In the genomic region with DNA sequence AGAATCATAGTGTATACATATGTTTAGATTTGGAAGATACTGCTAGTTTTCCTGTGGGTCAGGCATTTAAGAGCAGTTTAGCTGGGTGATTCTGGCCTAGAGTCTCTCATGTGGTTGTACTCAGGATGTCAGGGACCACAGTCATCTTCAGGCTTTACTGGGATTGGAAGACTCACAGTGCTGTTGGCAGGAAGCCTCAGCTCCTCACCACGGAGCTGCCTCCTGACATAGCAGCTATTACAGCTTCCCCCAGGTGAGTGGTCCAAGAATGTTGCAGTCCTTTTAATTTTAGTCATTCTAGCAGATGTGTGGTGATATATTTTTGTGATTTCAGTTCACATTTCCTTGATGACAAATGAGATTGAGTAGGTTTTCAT, we compare ENCODE assay signal across 10 cellular contexts. TPM values are rescaled to one million over a fixed set of nuclear protein-coding genes. Genes with fewer than 3 reads are reported as not detected.
DNase-seq lines count a peak whose midpoint lies in the region; ATAC-seq and TF ChIP-seq lines count a peak whose summit lies in the region.
"Had no signal": no experiment of that assay in that cellular context is flagged by ENCODE, and none has a peak within 500 bp of the region (broad histone marks: within the 10 kb centered on the region; RNA-seq: fewer than 3 reads in every experiment).

No MANE protein-coding gene starts in this region.

- DNase-seq in EH (ENCODE audit: low read depth), result peak; percentile 66
- peak; percentile 38 for DNase-seq in activated T-helper 2 cell treated with anti-CD3 and anti-CD28 coated beads, Interferon-gamma antibody, Interleukin-2, Interleukin-4, amounts not matched to agents 10 μg/mL and 5 μg/mL and 100 μg/mL, durations not matched to agents 14 hours and 24 hours and 36 hours (ENCODE audit: low spot score)
- DNase-seq in mesenchymal stem cell, result peak; percentile 34
- no peak for DNase-seq in A673 (ENCODE audit: low spot score)
- no peak for DNase-seq in HUDEP-2 (lab: John Stamatoyannopoulos, UW; ENCODE audit: unreplicated experiment in 76 of 76)
- no peak for DNase-seq in gastrocnemius medialis

- H3K27ac ChIP-seq in mesenchymal stem cell (ENCODE audit: low read length, poor library complexity, severe bottlenecking), result no peak overlapping the region
- H3K27ac ChIP-seq in A673 (ENCODE audit: low read depth, low read length, poor library complexity, severe bottlenecking), result no peak overlapping the region
- H3K27ac ChIP-seq in gastrocnemius medialis, result no peak overlapping the region
- H3K27ac ChIP-seq: VCaP had no signal

- no TSS peak for BruUV-seq in A673 (replicated peaks; lab: Mats Ljungman, UMichigan)

- H2AK5ac ChIP-seq in mesenchymal stem cell (ENCODE audit: low read length, severe bottlenecking), result no peak overlapping the region

- CTCF ChIA-PET in A673 (lab: Charles Lee), result interaction anchor here (0.9 kb wide), 1 partner anchor 9 kb away, joined by 6 read pairs; no protein-coding TSS in a partner anchor

- H3K4me3 ChIP-seq in mesenchymal stem cell (ENCODE audit: insufficient read depth in 1 of 2, low read depth in 1 of 2, low read length in 2 of 2) (no peak overlapping the region), A673 (ENCODE audit: low read depth, low read length, poor library complexity, severe bottlenecking) (no peak overlapping the region), gastrocnemius medialis (no peak overlapping the region)

- no peak overlapping the region for H3K18ac ChIP-seq in mesenchymal stem cell (ENCODE audit: low read depth in 1 of 2, low read length in 2 of 2)

- peak overlapping the region; percentile 87 for H3K27ac Mint-ChIP-seq in activated T-helper 2 cell treated with anti-CD3 and anti-CD28 coated beads, Interferon-gamma antibody, Interleukin-2, Interleukin-4, amounts not matched to agents 10 μg/mL and 5 μg/mL and 100 μg/mL, durations not matched to agents 14 hours and 24 hours and 36 hours

- no peak overlapping the region for H4K91ac ChIP-seq in mesenchymal stem cell (ENCODE audit: low read length)

- H3K9me3 ChIP-seq in mesenchymal stem cell (ENCODE audit: control insufficient read depth, low read length) (peaks cover 5% of the 10 kb centered on the region), A673 (ENCODE audit: low read depth, low read length, poor library complexity, severe bottlenecking) (no peaks in the 10 kb centered on the region), gastrocnemius medialis (no peaks in the 10 kb centered on the region)

- H3K79me1 ChIP-seq in mesenchymal stem cell (replicated peaks; ENCODE audit: low read length, poor library complexity, severe bottlenecking), result peaks cover 38% of the 10 kb centered on the region

- peak overlapping the region; percentile 11 for H3K4me3 Mint-ChIP-seq in activated T-helper 2 cell treated with anti-CD3 and anti-CD28 coated beads, Interferon-gamma antibody, Interleukin-2, Interleukin-4, amounts not matched to agents 10 μg/mL and 5 μg/mL and 100 μg/mL, durations not matched to agents 14 hours and 24 hours and 36 hours (ENCODE audit: low read depth)

- POLR2A ChIA-PET in A673 (lab: Charles Lee; ENCODE audit: low non-redundant PET), result no interaction called here

- H3K4me1 Mint-ChIP-seq in activated T-helper 2 cell treated with anti-CD3 and anti-CD28 coated beads, Interferon-gamma antibody, Interleukin-2, Interleukin-4, amounts not matched to agents 10 μg/mL and 5 μg/mL and 100 μg/mL, durations not matched to agents 14 hours and 24 hours and 36 hours (ENCODE audit: low read depth), result peaks cover 83% of the 10 kb centered on the region

- H3K9me3 Mint-ChIP-seq in activated T-helper 2 cell treated with anti-CD3 and anti-CD28 coated beads, Interferon-gamma antibody, Interleukin-2, Interleukin-4, amounts not matched to agents 10 μg/mL and 5 μg/mL and 100 μg/mL, durations not matched to agents 14 hours and 24 hours and 36 hours, result peaks cover 16% of the 10 kb centered on the region

- H4K8ac ChIP-seq in mesenchymal stem cell (ENCODE audit: low read length), result no peak overlapping the region

- WGBS in mesenchymal stem cell, result 64% methylated on average over 1 of the region's 1 CpG

- H2BK5ac ChIP-seq in mesenchymal stem cell (ENCODE audit: low read depth, low read length, poor library complexity, severe bottlenecking), result no peak overlapping the region

- H3K14ac ChIP-seq in mesenchymal stem cell (ENCODE audit: low read length in 2 of 2), result no peak overlapping the region

- H3K36me3 ChIP-seq in mesenchymal stem cell (ENCODE audit: control insufficient read depth in 1 of 2, insufficient read depth in 2 of 2, low read depth in 1 of 2, low read length in 2 of 2) (peaks cover 0 to 8% of the 10 kb centered on the region in 2 experiments), A673 (ENCODE audit: insufficient read depth, low read length, poor library complexity, severe bottlenecking) (no peaks in the 10 kb centered on the region), gastrocnemius medialis (no peaks in the 10 kb centered on the region)

- no peaks in the 10 kb centered on the region for H3K27me3 Mint-ChIP-seq in activated T-helper 2 cell treated with anti-CD3 and anti-CD28 coated beads, Interferon-gamma antibody, Interleukin-2, Interleukin-4, amounts not matched to agents 10 μg/mL and 5 μg/mL and 100 μg/mL, durations not matched to agents 14 hours and 24 hours and 36 hours (ENCODE audit: low read depth)

- no peak overlapping the region for H3K23ac ChIP-seq in mesenchymal stem cell (ENCODE audit: low read length in 2 of 2)

- TF ChIP-seq CTCF in A673 (conservative IDR thresholded peaks at IDR 0.05; ENCODE audit: low read depth, low read length) (no peak), gastrocnemius medialis (IDR thresholded peaks at IDR 0.05 in 4 of 5, conservative IDR thresholded peaks at IDR 0.05 in 1 of 5) (no peak)

- H3K27me3 ChIP-seq in mesenchymal stem cell (ENCODE audit: control insufficient read depth in 1 of 2, insufficient read depth in 1 of 2, low read length in 2 of 2) (no peaks in the 10 kb centered on the region), A673 (replicated peaks; ENCODE audit: insufficient read depth, low read depth, low read length, poor library complexity) (no peaks in the 10 kb centered on the region), gastrocnemius medialis (no peaks in the 10 kb centered on the region)

- peak; percentile 60 for ATAC-seq in HG02610 (IDR thresholded peaks at IDR 0.05; ENCODE audit: unreplicated experiment)
- no peak for ATAC-seq in gastrocnemius medialis
- ATAC-seq in GM21360 (IDR thresholded peaks at IDR 0.05; ENCODE audit: unreplicated experiment), result no peak

- H3K4me2 ChIP-seq in mesenchymal stem cell (ENCODE audit: low read length, poor library complexity, severe bottlenecking), result no peak overlapping the region

- no peak overlapping the region for H3K9ac ChIP-seq in mesenchymal stem cell (ENCODE audit: low read length)

- in situ Hi-C loops in gastrocnemius medialis (cut with MboI; ENCODE audit: low sequenced_read_pairs in 4 of 4), result no loop called here

- H3K4ac ChIP-seq in mesenchymal stem cell (ENCODE audit: low read depth in 1 of 2, low read length in 2 of 2), result no peak overlapping the region

- no peak overlapping the region for H2BK120ac ChIP-seq in mesenchymal stem cell (ENCODE audit: low read depth, low read length)

- peaks cover 84% of the 10 kb centered on the region for H3K36me3 Mint-ChIP-seq in activated T-helper 2 cell treated with anti-CD3 and anti-CD28 coated beads, Interferon-gamma antibody, Interleukin-2, Interleukin-4, amounts not matched to agents 10 μg/mL and 5 μg/mL and 100 μg/mL, durations not matched to agents 14 hours and 24 hours and 36 hours (ENCODE audit: low read depth)

- no peak overlapping the region for H2BK15ac ChIP-seq in mesenchymal stem cell (ENCODE audit: low read depth, poor library complexity, severe bottlenecking)

- no peak for TF ChIP-seq POLR2A in gastrocnemius medialis (IDR thresholded peaks at IDR 0.05)

- H2AFZ ChIP-seq in mesenchymal stem cell (ENCODE audit: low read depth, low read length), result no peak overlapping the region

- intact Hi-C loops in activated T-helper 2 cell treated with anti-CD3 and anti-CD28 coated beads, Interferon-gamma antibody, Interleukin-2, Interleukin-4, amounts not matched to agents 10 μg/mL and 5 μg/mL and 100 μg/mL, durations not matched to agents 14 hours and 24 hours and 36 hours (cut with micrococcal nuclease), result loop anchor here (2.0 to 5.0 kb wide), 3 partner anchors 14 to 48 kb away; no protein-coding TSS in a partner anchor
- intact Hi-C loops in A673 (cut with micrococcal nuclease; ENCODE audit: unreplicated experiment) (no loop called here), gastrocnemius medialis (cut with DNase I; ENCODE audit: low total_unique reads) (loop anchor here (10.0 kb wide), 1 partner anchor 90 kb away; no protein-coding TSS in a partner anchor)

- H3K4me1 ChIP-seq in mesenchymal stem cell (ENCODE audit: control insufficient read depth, insufficient read depth, low read depth, low read length), result no peaks in the 10 kb centered on the region
- H3K4me1 ChIP-seq in A673 (ENCODE audit: insufficient read depth, low read length, poor library complexity, severe bottlenecking), result no peaks in the 10 kb centered on the region
- peaks cover 13 to 34% of the 10 kb centered on the region in 2 donors for H3K4me1 ChIP-seq in gastrocnemius medialis

- no peak overlapping the region for H2BK12ac ChIP-seq in mesenchymal stem cell (ENCODE audit: low read length in 2 of 2)

RNA-seq across cellular contexts. Expression of a gene that starts 16.9 kb away (rescaled TPM):
- 7.4 and 8.4 TPM in 2 replicates for total RNA-seq in activated T-helper 2 cell treated with anti-CD3 and anti-CD28 coated beads, Interferon-gamma antibody, Interleukin-2, Interleukin-4, amounts not matched to agents 10 μg/mL and 5 μg/mL and 100 μg/mL, durations not matched to agents 14 hours and 24 hours and 36 hours
- polyA plus RNA-seq in mesenchymal stem cell (2013, experiment 1 of 2), result 0.03 TPM
- not detected for polyA plus RNA-seq in mesenchymal stem cell (2013, experiment 2 of 2)
- total RNA-seq in A673 (2021) (not detected in 2 replicates), gastrocnemius medialis (not detected)
- total RNA-seq: epithelial cell of proximal tubule had no signal

RNA-seq across cellular contexts. Expression of a gene that starts 32.1 kb away (rescaled TPM):
- total RNA-seq in activated T-helper 2 cell treated with anti-CD3 and anti-CD28 coated beads, Interferon-gamma antibody, Interleukin-2, Interleukin-4, amounts not matched to agents 10 μg/mL and 5 μg/mL and 100 μg/mL, durations not matched to agents 14 hours and 24 hours and 36 hours, result 143 and 147 TPM in 2 replicates
- polyA plus RNA-seq in mesenchymal stem cell (2013, experiment 1 of 2), result 8.4 TPM
- 8.1 TPM for polyA plus RNA-seq in mesenchymal stem cell (2013, experiment 2 of 2)
- not detected in 2 replicates for total RNA-seq in A673 (2021)
- total RNA-seq in gastrocnemius medialis, result 1 to 10 TPM in 3 of 4 donors, under 1 TPM in 1; 0.49 to 3.4 (median 2.5) TPM

Comparison
In these comparisons a context has a peak if more than half of its experiments do, and no peak if none do; other contexts are left out.
1. DNase-seq: peak in EH (single experiment), activated T-helper 2 cell treated with anti-CD3 and anti-CD28 coated beads, Interferon-gamma antibody, Interleukin-2, Interleukin-4, amounts not matched to agents 10 μg/mL and 5 μg/mL and 100 μg/mL, durations not matched to agents 14 hours and 24 hours and 36 hours (single experiment) and mesenchymal stem cell (single experiment); none in A673 (single experiment), HUDEP-2 (0 of 76) and gastrocnemius medialis (0 of 2).
2. RNA of a gene that starts 32.1 kb away (total RNA-seq): 143 to 147 TPM in activated T-helper 2 cell treated with anti-CD3 and anti-CD28 coated beads, Interferon-gamma antibody, Interleukin-2, Interleukin-4, amounts not matched to agents 10 μg/mL and 5 μg/mL and 100 μg/mL, durations not matched to agents 14 hours and 24 hours and 36 hours; 0.49 to 3.4 TPM in gastrocnemius medialis and not detected in A673; every median in the first group is over 10 times any median in the second.